In genomic region chr12:52585951-52586350, GRCh38 we compare ENCODE assay signal across 15 cellular contexts. TPM values are rescaled to one million over a fixed set of nuclear protein-coding genes. Genes with fewer than 3 reads are reported as not detected.
DNase-seq lines count a peak whose midpoint lies in the region; ATAC-seq, FAIRE-seq and TF ChIP-seq lines count a peak whose summit lies in the region.
"Had no signal": no experiment of that assay in that cellular context is flagged by ENCODE, and none has a peak within 500 bp of the region (broad histone marks: within the 10 kb centered on the region; RNA-seq: fewer than 3 reads in every experiment).

No MANE protein-coding gene starts in this region.

- POLR2A ChIA-PET in HepG2 (lab: Yijun Ruan, JAX): no interaction called here

- no peaks in the 10 kb centered on the region for H3K9me3 Mint-ChIP-seq in activated T-helper 1 cell treated with anti-CD3 and anti-CD28 coated beads, Interleukin-12 subunit alpha, Interleukin-12 subunit beta, Interleukin-2, Interleukin-4 antibody, amounts not matched to agents 30 ng/mL and 10 ng/mL and 1 ng/mL, durations not matched to agents 14 hours and 24 hours and 36 hours

- no peak overlapping the region for H3K4me2 ChIP-seq in HepG2 (ENCODE audit: low read depth, low read length)

- H3K4me1 ChIP-seq in right lobe of liver (no peaks in the 10 kb centered on the region), HepG2 (ENCODE audit: insufficient read depth, low read length) (no peaks in the 10 kb centered on the region), mucosa of descending colon (ENCODE audit: low read depth) (no peaks in the 10 kb centered on the region)
- H3K4me1 ChIP-seq: upper lobe of right lung had no signal

- H3K36me3 Mint-ChIP-seq in activated T-helper 1 cell treated with anti-CD3 and anti-CD28 coated beads, Interleukin-12 subunit alpha, Interleukin-12 subunit beta, Interleukin-2, Interleukin-4 antibody, amounts not matched to agents 30 ng/mL and 10 ng/mL and 1 ng/mL, durations not matched to agents 14 hours and 24 hours and 36 hours (ENCODE audit: low read depth): no peaks in the 10 kb centered on the region

- TF ChIP-seq RAD21 in HepG2 (CRISPR knock-in tag; IDR thresholded peaks at IDR 0.05): no peak

- TF ChIP-seq EP300 in HepG2 (IDR thresholded peaks at IDR 0.05; ENCODE audit: low read depth in 2 of 2, low read length in 2 of 2) (no peak), HepG2 (CRISPR knock-in tag; IDR thresholded peaks at IDR 0.05; ENCODE audit: borderline replicate concordance) (no peak)

- in situ Hi-C loops in HepG2 (cut with HindIII; ENCODE audit: extremely low pct_ligation_motif_present, low pct_unique_long_range_greater_than_20kb): loop anchor here (10.0 kb wide), 1 partner anchor 399 kb away; no protein-coding TSS in a partner anchor

- peaks cover 9% of the 10 kb centered on the region for H3K27me3 Mint-ChIP-seq in activated T-helper 1 cell treated with anti-CD3 and anti-CD28 coated beads, Interleukin-12 subunit alpha, Interleukin-12 subunit beta, Interleukin-2, Interleukin-4 antibody, amounts not matched to agents 30 ng/mL and 10 ng/mL and 1 ng/mL, durations not matched to agents 14 hours and 24 hours and 36 hours (ENCODE audit: insufficient read depth)

- H3K27ac ChIP-seq in right lobe of liver: no peak overlapping the region
- H3K27ac ChIP-seq in HepG2 (ENCODE audit: extremely low read length, insufficient read depth, low read length): no peak overlapping the region
- H3K27ac ChIP-seq: GM23248, upper lobe of right lung had no signal

- H3K4me3 ChIP-seq in right lobe of liver: no peak overlapping the region
- no peak overlapping the region for H3K4me3 ChIP-seq in HepG2 (replicated peaks in 1 of 3; ENCODE audit: insufficient read depth in 1 of 3, low read depth in 2 of 3, low read length in 3 of 3)
- H3K4me3 ChIP-seq in mucosa of descending colon: no peak overlapping the region
- H3K4me3 ChIP-seq: GM23248, upper lobe of right lung had no signal

- no peak overlapping the region for H3K9ac ChIP-seq in HepG2 (ENCODE audit: insufficient read depth, low read depth, low read length)
- H3K9ac ChIP-seq: GM23248 had no signal

- TF ChIP-seq CTCF in right lobe of liver (IDR thresholded peaks at IDR 0.05): no peak
- TF ChIP-seq CTCF in HepG2 (CRISPR knock-in tag; IDR thresholded peaks at IDR 0.05): no peak
- TF ChIP-seq CTCF in mucosa of descending colon (IDR thresholded peaks at IDR 0.05): no peak

- no peak for ATAC-seq in right lobe of liver
- ATAC-seq in HepG2: no peak
- ATAC-seq in mucosa of descending colon: peak; percentile 10
- no peak for ATAC-seq in HG02759 (IDR thresholded peaks at IDR 0.05; ENCODE audit: unreplicated experiment)
- ATAC-seq in GM21447 (IDR thresholded peaks at IDR 0.05; ENCODE audit: unreplicated experiment): no peak

- H3K4me1 Mint-ChIP-seq in activated T-helper 1 cell treated with anti-CD3 and anti-CD28 coated beads, Interleukin-12 subunit alpha, Interleukin-12 subunit beta, Interleukin-2, Interleukin-4 antibody, amounts not matched to agents 30 ng/mL and 10 ng/mL and 1 ng/mL, durations not matched to agents 14 hours and 24 hours and 36 hours (ENCODE audit: low read depth): peaks cover 33% of the 10 kb centered on the region

- TF ChIP-seq POLR2A in right lobe of liver (IDR thresholded peaks at IDR 0.05) (no peak), HepG2 (IDR thresholded peaks at IDR 0.05; ENCODE audit: insufficient read depth in 1 of 2, low read depth in 2 of 2, low read length in 2 of 2) (no peak)

- no peaks in the 10 kb centered on the region for H3K79me2 ChIP-seq in HepG2 (ENCODE audit: insufficient read depth, low read length)

- H3K4me3 Mint-ChIP-seq in activated T-helper 1 cell treated with anti-CD3 and anti-CD28 coated beads, Interleukin-12 subunit alpha, Interleukin-12 subunit beta, Interleukin-2, Interleukin-4 antibody, amounts not matched to agents 30 ng/mL and 10 ng/mL and 1 ng/mL, durations not matched to agents 14 hours and 24 hours and 36 hours: no peak overlapping the region

- WGBS in right lobe of liver (ENCODE audit: insufficient coverage, low coverage, low lambda C conversion rate, missing lambda C conversion rate): 78% methylated on average over 6 of the region's 9 CpGs
- 0% methylated on average over 1 of the region's 9 CpGs for WGBS in HepG2 (ENCODE audit: low lambda C conversion rate)

- H4K20me1 ChIP-seq in HepG2 (ENCODE audit: insufficient read depth, low read length): no peaks in the 10 kb centered on the region

- no peaks in the 10 kb centered on the region for H3K36me3 ChIP-seq in right lobe of liver
- no peaks in the 10 kb centered on the region for H3K36me3 ChIP-seq in HepG2 (replicated peaks in 1 of 2; ENCODE audit: control insufficient read depth in 1 of 2, insufficient read depth in 2 of 2, low read length in 2 of 2)
- H3K36me3 ChIP-seq in mucosa of descending colon (ENCODE audit: low read depth): no peaks in the 10 kb centered on the region
- H3K36me3 ChIP-seq: upper lobe of right lung had no signal

- FAIRE-seq in HepG2 (lab: Jason Lieb, UNC) (no peak), HTR-8/SVneo (lab: Jason Lieb, UNC) (no peak)
- FAIRE-seq: frontal cortex had no signal

- H2AFZ ChIP-seq in HepG2 (ENCODE audit: low read length): no peak overlapping the region
- H2AFZ ChIP-seq: GM23248 had no signal

- intact Hi-C loops in right lobe of liver (cut with DNase I): loop anchor here in 1 of 2 donors (5.0 kb wide), 1 partner anchor 291 kb away; no protein-coding TSS in a partner anchor
- intact Hi-C loops in HepG2 (cut with micrococcal nuclease; ENCODE audit: unreplicated experiment): no loop called here
- intact Hi-C loops in activated T-helper 1 cell treated with anti-CD3 and anti-CD28 coated beads, Interleukin-12 subunit alpha, Interleukin-12 subunit beta, Interleukin-2, Interleukin-4 antibody, amounts not matched to agents 30 ng/mL and 10 ng/mL and 1 ng/mL, durations not matched to agents 14 hours and 24 hours and 36 hours (cut with micrococcal nuclease): no loop called here
- intact Hi-C loops in mucosa of descending colon (cut with DNase I, micrococcal nuclease): no loop called here

- H3K9me3 ChIP-seq in right lobe of liver (no peaks in the 10 kb centered on the region), HepG2 (ENCODE audit: low read length) (no peaks in the 10 kb centered on the region), mucosa of descending colon (no peaks in the 10 kb centered on the region)
- H3K9me3 ChIP-seq: upper lobe of right lung had no signal

- no peaks in the 10 kb centered on the region for H3K27me3 ChIP-seq in right lobe of liver
- peaks cover 5 to 26% of the 10 kb centered on the region in 2 experiments; a peak in 3 of 5 replicates for H3K27me3 ChIP-seq in HepG2 (ENCODE audit: control insufficient read depth in 1 of 2, insufficient read depth in 2 of 2, low read length in 2 of 2)
- H3K27me3 ChIP-seq: upper lobe of right lung had no signal

- peak in 2 of 3 donors; percentile 28 to 34 for DNase-seq in right lobe of liver
- DNase-seq in HepG2 (ENCODE audit: low spot score): no peak
- peak; percentile 43 for DNase-seq in activated T-helper 1 cell treated with anti-CD3 and anti-CD28 coated beads, Interleukin-12 subunit alpha, Interleukin-12 subunit beta, Interleukin-2, Interleukin-4 antibody, amounts not matched to agents 30 ng/mL and 10 ng/mL and 1 ng/mL, durations not matched to agents 14 hours and 24 hours and 36 hours (ENCODE audit: low spot score)
- no peak for DNase-seq in mucosa of descending colon
- no peak for DNase-seq in HTR-8/SVneo (ENCODE audit: insufficient read length, low spot score)
- no peak for DNase-seq in D341Med (ENCODE audit: low spot score)
- DNase-seq: cortex of kidney, GM23248, Karpas-422, NCI-H526, upper lobe of right lung had no signal

- no peak overlapping the region for H3K27ac Mint-ChIP-seq in activated T-helper 1 cell treated with anti-CD3 and anti-CD28 coated beads, Interleukin-12 subunit alpha, Interleukin-12 subunit beta, Interleukin-2, Interleukin-4 antibody, amounts not matched to agents 30 ng/mL and 10 ng/mL and 1 ng/mL, durations not matched to agents 14 hours and 24 hours and 36 hours

- no TSS peak for BruUV-seq in HepG2 (replicated peaks; lab: Mats Ljungman, UMichigan)

- CTCF ChIA-PET in HepG2 (lab: Yijun Ruan, JAX; ENCODE audit: low intra/inter-chr PET ratio, low total read pairs): no interaction called here

RNA-seq across cellular contexts. Expression of gene KRT74, which starts 12.3 kb away (rescaled TPM):
- total RNA-seq in right lobe of liver (not detected), HepG2 (2016; rRNA removed; fragmentation: Illumina TruSeq; extraction: Trizol) (not detected in 2 replicates), mucosa of descending colon (not detected)
- total RNA-seq in HepG2 (2016; cell fraction: cytosol; rRNA removed; fragmentation: Illumina TruSeq; extraction: Trizol; ENCODE audit: low read depth): not detected in 2 replicates
- not detected in 2 replicates for total RNA-seq in HepG2 (2016; cell fraction: insoluble cytoplasmic fraction; rRNA removed; fragmentation: Illumina TruSeq; extraction: Trizol)
- not detected in 2 replicates for total RNA-seq in HepG2 (2016; cell fraction: membrane; rRNA removed; fragmentation: Illumina TruSeq; extraction: Trizol)
- total RNA-seq in HepG2 (2016; cell fraction: nucleus; rRNA removed; fragmentation: Illumina TruSeq; extraction: Trizol): not detected in 2 replicates
- polyA plus RNA-seq in HepG2 (2011; rRNA removed): not detected in 2 replicates
- polyA plus RNA-seq in HepG2 (2011; cell fraction: cytosol; rRNA removed): not detected in 2 replicates
- not detected in 2 replicates for polyA plus RNA-seq in HepG2 (2011; cell fraction: nucleus; rRNA removed)
- not detected in 2 replicates for polyA plus RNA-seq in HepG2 (2012)
- polyA plus RNA-seq in HepG2 (2016; cell fraction: cytosol; fragmentation: Illumina TruSeq; extraction: Trizol; ENCODE audit: low read depth): not detected in 2 replicates
- polyA plus RNA-seq in HepG2 (2016; cell fraction: insoluble cytoplasmic fraction; fragmentation: Illumina TruSeq; extraction: Trizol; ENCODE audit: low read depth): not detected in 2 replicates
- not detected in 2 replicates for polyA plus RNA-seq in HepG2 (2016; cell fraction: membrane; fragmentation: Illumina TruSeq; extraction: Trizol; ENCODE audit: low read depth)
- not detected in 2 replicates for polyA plus RNA-seq in HepG2 (2016; cell fraction: nucleus; fragmentation: Illumina TruSeq; extraction: Trizol; ENCODE audit: insufficient read depth, low read depth)
- polyA minus RNA-seq in HepG2 (2011; rRNA and poly(A)+ RNA removed; ENCODE audit: low replicate concordance): not detected in 2 replicates
- polyA minus RNA-seq in HepG2 (2011; cell fraction: cytosol; rRNA and poly(A)+ RNA removed): not detected in 2 replicates
- polyA minus RNA-seq in HepG2 (2011; cell fraction: nucleus; rRNA and poly(A)+ RNA removed): not detected in 2 replicates
- not detected in 2 replicates for total RNA-seq in activated T-helper 1 cell treated with anti-CD3 and anti-CD28 coated beads, Interleukin-12 subunit alpha, Interleukin-12 subunit beta, Interleukin-2, Interleukin-4 antibody, amounts not matched to agents 30 ng/mL and 10 ng/mL and 1 ng/mL, durations not matched to agents 14 hours and 24 hours and 36 hours
- total RNA-seq: Daoy, frontal cortex, GM23248, upper lobe of right lung had no signal
- polyA plus RNA-seq: GM23248 had no signal

RNA-seq across cellular contexts. Expression of gene KRT72, which starts 15.3 kb away (rescaled TPM):
- not detected for total RNA-seq in right lobe of liver
- not detected in 2 replicates for total RNA-seq in HepG2 (2016; rRNA removed; fragmentation: Illumina TruSeq; extraction: Trizol)
- not detected in 2 replicates for total RNA-seq in HepG2 (2016; cell fraction: cytosol; rRNA removed; fragmentation: Illumina TruSeq; extraction: Trizol; ENCODE audit: low read depth)
- total RNA-seq in HepG2 (2016; cell fraction: insoluble cytoplasmic fraction; rRNA removed; fragmentation: Illumina TruSeq; extraction: Trizol): not detected in 2 replicates
- total RNA-seq in HepG2 (2016; cell fraction: membrane; rRNA removed; fragmentation: Illumina TruSeq; extraction: Trizol): not detected in 2 replicates
- not detected in 2 replicates for total RNA-seq in HepG2 (2016; cell fraction: nucleus; rRNA removed; fragmentation: Illumina TruSeq; extraction: Trizol)
- not detected in 2 replicates for polyA plus RNA-seq in HepG2 (2011; rRNA removed)
- not detected in 2 replicates for polyA plus RNA-seq in HepG2 (2011; cell fraction: cytosol; rRNA removed)
- polyA plus RNA-seq in HepG2 (2011; cell fraction: nucleus; rRNA removed): not detected in 2 replicates
- polyA plus RNA-seq in HepG2 (2012): not detected in 2 replicates
- not detected in 2 replicates for polyA plus RNA-seq in HepG2 (2016; cell fraction: cytosol; fragmentation: Illumina TruSeq; extraction: Trizol; ENCODE audit: low read depth)
- not detected in 2 replicates for polyA plus RNA-seq in HepG2 (2016; cell fraction: insoluble cytoplasmic fraction; fragmentation: Illumina TruSeq; extraction: Trizol; ENCODE audit: low read depth)
- not detected in 2 replicates for polyA plus RNA-seq in HepG2 (2016; cell fraction: membrane; fragmentation: Illumina TruSeq; extraction: Trizol; ENCODE audit: low read depth)
- not detected in 2 replicates for polyA plus RNA-seq in HepG2 (2016; cell fraction: nucleus; fragmentation: Illumina TruSeq; extraction: Trizol; ENCODE audit: insufficient read depth, low read depth)
- polyA minus RNA-seq in HepG2 (2011; rRNA and poly(A)+ RNA removed; ENCODE audit: low replicate concordance): not detected in 2 replicates
- not detected in 2 replicates for polyA minus RNA-seq in HepG2 (2011; cell fraction: cytosol; rRNA and poly(A)+ RNA removed)
- polyA minus RNA-seq in HepG2 (2011; cell fraction: nucleus; rRNA and poly(A)+ RNA removed): not detected in 2 replicates
- total RNA-seq in activated T-helper 1 cell treated with anti-CD3 and anti-CD28 coated beads, Interleukin-12 subunit alpha, Interleukin-12 subunit beta, Interleukin-2, Interleukin-4 antibody, amounts not matched to agents 30 ng/mL and 10 ng/mL and 1 ng/mL, durations not matched to agents 14 hours and 24 hours and 36 hours: not detected in 2 replicates
- total RNA-seq in mucosa of descending colon: not detected
- total RNA-seq: Daoy, frontal cortex, GM23248, upper lobe of right lung had no signal
- polyA plus RNA-seq: GM23248 had no signal

RNA-seq across cellular contexts. Expression of gene KRT73, which starts 32.4 kb away (rescaled TPM):
- total RNA-seq in right lobe of liver (not detected), HepG2 (2016; rRNA removed; fragmentation: Illumina TruSeq; extraction: Trizol) (not detected in 2 replicates), mucosa of descending colon (not detected)
- not detected in 2 replicates for total RNA-seq in HepG2 (2016; cell fraction: cytosol; rRNA removed; fragmentation: Illumina TruSeq; extraction: Trizol; ENCODE audit: low read depth)
- total RNA-seq in HepG2 (2016; cell fraction: insoluble cytoplasmic fraction; rRNA removed; fragmentation: Illumina TruSeq; extraction: Trizol): not detected in 2 replicates
- total RNA-seq in HepG2 (2016; cell fraction: membrane; rRNA removed; fragmentation: Illumina TruSeq; extraction: Trizol): not detected in 2 replicates
- total RNA-seq in HepG2 (2016; cell fraction: nucleus; rRNA removed; fragmentation: Illumina TruSeq; extraction: Trizol): not detected in 2 replicates
- not detected in 2 replicates for polyA plus RNA-seq in HepG2 (2011; rRNA removed)
- not detected in 2 replicates for polyA plus RNA-seq in HepG2 (2011; cell fraction: cytosol; rRNA removed)
- polyA plus RNA-seq in HepG2 (2011; cell fraction: nucleus; rRNA removed): not detected in 2 replicates
- not detected in 2 replicates for polyA plus RNA-seq in HepG2 (2012)
- polyA plus RNA-seq in HepG2 (2016; cell fraction: cytosol; fragmentation: Illumina TruSeq; extraction: Trizol; ENCODE audit: low read depth): not detected in 2 replicates
- not detected in 2 replicates for polyA plus RNA-seq in HepG2 (2016; cell fraction: insoluble cytoplasmic fraction; fragmentation: Illumina TruSeq; extraction: Trizol; ENCODE audit: low read depth)
- polyA plus RNA-seq in HepG2 (2016; cell fraction: membrane; fragmentation: Illumina TruSeq; extraction: Trizol; ENCODE audit: low read depth): not detected in 2 replicates
- not detected in 2 replicates for polyA plus RNA-seq in HepG2 (2016; cell fraction: nucleus; fragmentation: Illumina TruSeq; extraction: Trizol; ENCODE audit: insufficient read depth, low read depth)
- not detected in 2 replicates for polyA minus RNA-seq in HepG2 (2011; rRNA and poly(A)+ RNA removed; ENCODE audit: low replicate concordance)
- not detected in 2 replicates for polyA minus RNA-seq in HepG2 (2011; cell fraction: cytosol; rRNA and poly(A)+ RNA removed)
- not detected in 2 replicates for polyA minus RNA-seq in HepG2 (2011; cell fraction: nucleus; rRNA and poly(A)+ RNA removed)
- total RNA-seq in activated T-helper 1 cell treated with anti-CD3 and anti-CD28 coated beads, Interleukin-12 subunit alpha, Interleukin-12 subunit beta, Interleukin-2, Interleukin-4 antibody, amounts not matched to agents 30 ng/mL and 10 ng/mL and 1 ng/mL, durations not matched to agents 14 hours and 24 hours and 36 hours: not detected in 2 replicates
- total RNA-seq: Daoy, frontal cortex, GM23248 had no signal
- polyA plus RNA-seq: GM23248 had no signal

RNA-seq across cellular contexts. Expression of gene KRT71, which starts 33.0 kb away (rescaled TPM):
- total RNA-seq in right lobe of liver (not detected), HepG2 (2016; rRNA removed; fragmentation: Illumina TruSeq; extraction: Trizol) (not detected in 2 replicates), mucosa of descending colon (not detected)
- total RNA-seq in HepG2 (2016; cell fraction: cytosol; rRNA removed; fragmentation: Illumina TruSeq; extraction: Trizol; ENCODE audit: low read depth): not detected in 2 replicates
- total RNA-seq in HepG2 (2016; cell fraction: insoluble cytoplasmic fraction; rRNA removed; fragmentation: Illumina TruSeq; extraction: Trizol): not detected in 2 replicates
- total RNA-seq in HepG2 (2016; cell fraction: membrane; rRNA removed; fragmentation: Illumina TruSeq; extraction: Trizol): not detected in 2 replicates
- total RNA-seq in HepG2 (2016; cell fraction: nucleus; rRNA removed; fragmentation: Illumina TruSeq; extraction: Trizol): not detected in 2 replicates
- polyA plus RNA-seq in HepG2 (2011; rRNA removed): not detected in 2 replicates
- not detected in 2 replicates for polyA plus RNA-seq in HepG2 (2011; cell fraction: cytosol; rRNA removed)
- not detected in 2 replicates for polyA plus RNA-seq in HepG2 (2011; cell fraction: nucleus; rRNA removed)
- not detected in 2 replicates for polyA plus RNA-seq in HepG2 (2012)
- polyA plus RNA-seq in HepG2 (2016; cell fraction: cytosol; fragmentation: Illumina TruSeq; extraction: Trizol; ENCODE audit: low read depth): not detected in 2 replicates
- polyA plus RNA-seq in HepG2 (2016; cell fraction: insoluble cytoplasmic fraction; fragmentation: Illumina TruSeq; extraction: Trizol; ENCODE audit: low read depth): not detected in 2 replicates
- not detected in 2 replicates for polyA plus RNA-seq in HepG2 (2016; cell fraction: membrane; fragmentation: Illumina TruSeq; extraction: Trizol; ENCODE audit: low read depth)
- polyA plus RNA-seq in HepG2 (2016; cell fraction: nucleus; fragmentation: Illumina TruSeq; extraction: Trizol; ENCODE audit: insufficient read depth, low read depth): not detected in 2 replicates
- polyA minus RNA-seq in HepG2 (2011; rRNA and poly(A)+ RNA removed; ENCODE audit: low replicate concordance): not detected in 2 replicates
- not detected in 2 replicates for polyA minus RNA-seq in HepG2 (2011; cell fraction: cytosol; rRNA and poly(A)+ RNA removed)
- not detected in 2 replicates for polyA minus RNA-seq in HepG2 (2011; cell fraction: nucleus; rRNA and poly(A)+ RNA removed)
- not detected in 2 replicates for total RNA-seq in activated T-helper 1 cell treated with anti-CD3 and anti-CD28 coated beads, Interleukin-12 subunit alpha, Interleukin-12 subunit beta, Interleukin-2, Interleukin-4 antibody, amounts not matched to agents 30 ng/mL and 10 ng/mL and 1 ng/mL, durations not matched to agents 14 hours and 24 hours and 36 hours
- total RNA-seq: Daoy, frontal cortex, GM23248, upper lobe of right lung had no signal
- polyA plus RNA-seq: GM23248 had no signal

Comparison
In these comparisons a context has a peak if more than half of its experiments do, and no peak if none do; other contexts are left out.
1. DNase-seq: peak in right lobe of liver (2 of 3) and activated T-helper 1 cell treated with anti-CD3 and anti-CD28 coated beads, Interleukin-12 subunit alpha, Interleukin-12 subunit beta, Interleukin-2, Interleukin-4 antibody, amounts not matched to agents 30 ng/mL and 10 ng/mL and 1 ng/mL, durations not matched to agents 14 hours and 24 hours and 36 hours (single experiment); none in HepG2 (single experiment), mucosa of descending colon (0 of 3), HTR-8/SVneo (single experiment) and D341Med (single experiment).